1 cellular context compared by ENCODE assay signal in the genomic region with DNA sequence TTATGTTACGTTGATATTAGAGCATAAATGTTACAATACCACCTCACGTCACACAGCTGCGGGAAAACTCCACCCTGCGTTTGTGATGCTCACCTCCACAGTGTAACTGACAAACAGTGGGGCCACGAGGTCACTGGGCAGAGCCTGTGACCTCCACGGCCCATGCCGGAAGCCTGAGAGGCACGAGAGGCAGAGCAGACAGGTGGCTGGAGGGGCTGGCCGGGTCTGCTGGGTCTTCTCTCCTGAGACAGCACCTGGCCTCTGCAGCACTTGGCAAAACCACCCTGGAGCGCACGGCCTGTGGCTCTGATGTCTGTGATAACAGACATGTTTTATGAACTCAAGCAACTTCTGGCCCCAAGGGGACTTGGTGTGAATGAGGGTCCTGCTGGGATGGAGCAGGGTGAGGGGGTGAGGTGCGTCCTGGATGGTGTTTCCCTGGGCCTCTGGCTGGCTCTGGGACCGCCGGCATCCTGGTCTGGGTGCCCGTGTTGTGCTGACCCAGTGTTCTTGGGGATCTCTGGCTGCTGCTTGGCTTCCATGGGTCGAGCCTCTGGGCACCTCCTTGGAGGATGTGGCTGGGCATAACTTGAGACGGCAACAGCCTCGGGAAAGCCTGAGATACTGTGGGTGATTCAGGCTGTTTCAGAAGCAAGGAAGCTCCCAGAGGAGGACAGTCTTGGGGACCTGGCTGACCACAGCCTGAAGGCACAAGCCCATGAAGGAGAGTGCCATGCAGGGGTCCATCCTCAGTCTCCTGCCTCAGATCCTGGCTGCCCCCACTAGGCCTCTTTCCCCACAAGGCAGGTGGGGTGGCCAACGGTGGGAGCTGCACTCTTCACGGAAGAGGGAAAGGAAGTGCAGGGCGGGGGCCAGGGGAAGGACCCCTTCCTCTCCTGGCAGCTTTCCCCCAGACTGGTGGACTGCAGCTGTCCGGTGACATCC.
TF ChIP-seq lines count a peak whose summit lies in the region.

No MANE protein-coding gene starts in this region.

TF ChIP-seq in GM23338, 12 proteins besides CTCF, POLR2A, EP300 and RAD21 (continued from another document):
- TF ChIP-seq, protein P1, sequence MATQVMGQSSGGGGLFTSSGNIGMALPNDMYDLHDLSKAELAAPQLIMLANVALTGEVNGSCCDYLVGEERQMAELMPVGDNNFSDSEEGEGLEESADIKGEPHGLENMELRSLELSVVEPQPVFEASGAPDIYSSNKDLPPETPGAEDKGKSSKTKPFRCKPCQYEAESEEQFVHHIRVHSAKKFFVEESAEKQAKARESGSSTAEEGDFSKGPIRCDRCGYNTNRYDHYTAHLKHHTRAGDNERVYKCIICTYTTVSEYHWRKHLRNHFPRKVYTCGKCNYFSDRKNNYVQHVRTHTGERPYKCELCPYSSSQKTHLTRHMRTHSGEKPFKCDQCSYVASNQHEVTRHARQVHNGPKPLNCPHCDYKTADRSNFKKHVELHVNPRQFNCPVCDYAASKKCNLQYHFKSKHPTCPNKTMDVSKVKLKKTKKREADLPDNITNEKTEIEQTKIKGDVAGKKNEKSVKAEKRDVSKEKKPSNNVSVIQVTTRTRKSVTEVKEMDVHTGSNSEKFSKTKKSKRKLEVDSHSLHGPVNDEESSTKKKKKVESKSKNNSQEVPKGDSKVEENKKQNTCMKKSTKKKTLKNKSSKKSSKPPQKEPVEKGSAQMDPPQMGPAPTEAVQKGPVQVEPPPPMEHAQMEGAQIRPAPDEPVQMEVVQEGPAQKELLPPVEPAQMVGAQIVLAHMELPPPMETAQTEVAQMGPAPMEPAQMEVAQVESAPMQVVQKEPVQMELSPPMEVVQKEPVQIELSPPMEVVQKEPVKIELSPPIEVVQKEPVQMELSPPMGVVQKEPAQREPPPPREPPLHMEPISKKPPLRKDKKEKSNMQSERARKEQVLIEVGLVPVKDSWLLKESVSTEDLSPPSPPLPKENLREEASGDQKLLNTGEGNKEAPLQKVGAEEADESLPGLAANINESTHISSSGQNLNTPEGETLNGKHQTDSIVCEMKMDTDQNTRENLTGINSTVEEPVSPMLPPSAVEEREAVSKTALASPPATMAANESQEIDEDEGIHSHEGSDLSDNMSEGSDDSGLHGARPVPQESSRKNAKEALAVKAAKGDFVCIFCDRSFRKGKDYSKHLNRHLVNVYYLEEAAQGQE (IDR thresholded peaks at IDR 0.05; ENCODE audit: unreplicated experiment): no peak
- TF ChIP-seq POLR2AphosphoS5 (IDR thresholded peaks at IDR 0.05; ENCODE audit: low read depth): no peak
- no peak for TF ChIP-seq EZH2 (IDR thresholded peaks at IDR 0.05; ENCODE audit: low read depth, unreplicated experiment)
- no peak for TF ChIP-seq NANOG (IDR thresholded peaks at IDR 0.05; ENCODE audit: borderline replicate concordance)
- no peak for TF ChIP-seq STAT1 (IDR thresholded peaks at IDR 0.05; ENCODE audit: unreplicated experiment)
- TF ChIP-seq, protein P2, sequence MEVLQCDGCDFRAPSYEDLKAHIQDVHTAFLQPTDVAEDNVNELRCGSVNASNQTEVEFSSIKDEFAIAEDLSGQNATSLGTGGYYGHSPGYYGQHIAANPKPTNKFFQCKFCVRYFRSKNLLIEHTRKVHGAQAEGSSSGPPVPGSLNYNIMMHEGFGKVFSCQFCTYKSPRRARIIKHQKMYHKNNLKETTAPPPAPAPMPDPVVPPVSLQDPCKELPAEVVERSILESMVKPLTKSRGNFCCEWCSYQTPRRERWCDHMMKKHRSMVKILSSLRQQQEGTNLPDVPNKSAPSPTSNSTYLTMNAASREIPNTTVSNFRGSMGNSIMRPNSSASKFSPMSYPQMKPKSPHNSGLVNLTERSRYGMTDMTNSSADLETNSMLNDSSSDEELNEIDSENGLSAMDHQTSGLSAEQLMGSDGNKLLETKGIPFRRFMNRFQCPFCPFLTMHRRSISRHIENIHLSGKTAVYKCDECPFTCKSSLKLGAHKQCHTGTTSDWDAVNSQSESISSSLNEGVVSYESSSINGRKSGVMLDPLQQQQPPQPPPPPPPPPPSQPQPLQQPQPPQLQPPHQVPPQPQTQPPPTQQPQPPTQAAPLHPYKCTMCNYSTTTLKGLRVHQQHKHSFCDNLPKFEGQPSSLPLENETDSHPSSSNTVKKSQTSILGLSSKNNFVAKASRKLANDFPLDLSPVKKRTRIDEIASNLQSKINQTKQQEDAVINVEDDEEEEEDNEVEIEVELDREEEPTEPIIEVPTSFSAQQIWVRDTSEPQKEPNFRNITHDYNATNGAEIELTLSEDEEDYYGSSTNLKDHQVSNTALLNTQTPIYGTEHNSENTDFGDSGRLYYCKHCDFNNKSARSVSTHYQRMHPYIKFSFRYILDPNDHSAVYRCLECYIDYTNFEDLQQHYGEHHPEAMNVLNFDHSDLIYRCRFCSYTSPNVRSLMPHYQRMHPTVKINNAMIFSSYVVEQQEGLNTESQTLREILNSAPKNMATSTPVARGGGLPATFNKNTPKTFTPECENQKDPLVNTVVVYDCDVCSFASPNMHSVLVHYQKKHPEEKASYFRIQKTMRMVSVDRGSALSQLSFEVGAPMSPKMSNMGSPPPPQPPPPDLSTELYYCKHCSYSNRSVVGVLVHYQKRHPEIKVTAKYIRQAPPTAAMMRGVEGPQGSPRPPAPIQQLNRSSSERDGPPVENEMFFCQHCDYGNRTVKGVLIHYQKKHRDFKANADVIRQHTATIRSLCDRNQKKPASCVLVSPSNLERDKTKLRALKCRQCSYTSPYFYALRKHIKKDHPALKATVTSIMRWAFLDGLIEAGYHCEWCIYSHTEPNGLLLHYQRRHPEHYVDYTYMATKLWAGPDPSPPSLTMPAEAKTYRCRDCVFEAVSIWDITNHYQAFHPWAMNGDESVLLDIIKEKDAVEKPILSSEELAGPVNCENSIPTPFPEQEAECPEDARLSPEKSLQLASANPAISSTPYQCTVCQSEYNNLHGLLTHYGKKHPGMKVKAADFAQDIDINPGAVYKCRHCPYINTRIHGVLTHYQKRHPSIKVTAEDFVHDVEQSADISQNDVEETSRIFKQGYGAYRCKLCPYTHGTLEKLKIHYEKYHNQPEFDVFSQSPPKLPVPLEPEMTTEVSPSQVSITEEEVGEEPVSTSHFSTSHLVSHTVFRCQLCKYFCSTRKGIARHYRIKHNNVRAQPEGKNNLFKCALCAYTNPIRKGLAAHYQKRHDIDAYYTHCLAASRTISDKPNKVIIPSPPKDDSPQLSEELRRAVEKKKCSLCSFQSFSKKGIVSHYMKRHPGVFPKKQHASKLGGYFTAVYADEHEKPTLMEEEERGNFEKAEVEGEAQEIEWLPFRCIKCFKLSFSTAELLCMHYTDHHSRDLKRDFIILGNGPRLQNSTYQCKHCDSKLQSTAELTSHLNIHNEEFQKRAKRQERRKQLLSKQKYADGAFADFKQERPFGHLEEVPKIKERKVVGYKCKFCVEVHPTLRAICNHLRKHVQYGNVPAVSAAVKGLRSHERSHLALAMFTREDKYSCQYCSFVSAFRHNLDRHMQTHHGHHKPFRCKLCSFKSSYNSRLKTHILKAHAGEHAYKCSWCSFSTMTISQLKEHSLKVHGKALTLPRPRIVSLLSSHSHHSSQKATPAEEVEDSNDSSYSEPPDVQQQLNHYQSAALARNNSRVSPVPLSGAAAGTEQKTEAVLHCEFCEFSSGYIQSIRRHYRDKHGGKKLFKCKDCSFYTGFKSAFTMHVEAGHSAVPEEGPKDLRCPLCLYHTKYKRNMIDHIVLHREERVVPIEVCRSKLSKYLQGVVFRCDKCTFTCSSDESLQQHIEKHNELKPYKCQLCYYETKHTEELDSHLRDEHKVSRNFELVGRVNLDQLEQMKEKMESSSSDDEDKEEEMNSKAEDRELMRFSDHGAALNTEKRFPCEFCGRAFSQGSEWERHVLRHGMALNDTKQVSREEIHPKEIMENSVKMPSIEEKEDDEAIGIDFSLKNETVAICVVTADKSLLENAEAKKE (CRISPR knock-in tag; IDR thresholded peaks at IDR 0.05): no peak
- no peak for TF ChIP-seq ZNF114 (CRISPR knock-in tag; IDR thresholded peaks at IDR 0.05)
- TF ChIP-seq, protein P3, sequence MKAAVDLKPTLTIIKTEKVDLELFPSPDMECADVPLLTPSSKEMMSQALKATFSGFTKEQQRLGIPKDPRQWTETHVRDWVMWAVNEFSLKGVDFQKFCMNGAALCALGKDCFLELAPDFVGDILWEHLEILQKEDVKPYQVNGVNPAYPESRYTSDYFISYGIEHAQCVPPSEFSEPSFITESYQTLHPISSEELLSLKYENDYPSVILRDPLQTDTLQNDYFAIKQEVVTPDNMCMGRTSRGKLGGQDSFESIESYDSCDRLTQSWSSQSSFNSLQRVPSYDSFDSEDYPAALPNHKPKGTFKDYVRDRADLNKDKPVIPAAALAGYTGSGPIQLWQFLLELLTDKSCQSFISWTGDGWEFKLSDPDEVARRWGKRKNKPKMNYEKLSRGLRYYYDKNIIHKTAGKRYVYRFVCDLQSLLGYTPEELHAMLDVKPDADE (IDR thresholded peaks at IDR 0.05): no peak
- no peak for TF ChIP-seq CREB1 (CRISPR knock-in tag; IDR thresholded peaks at IDR 0.05; ENCODE audit: low read depth)
TF ChIP-seq in GM23338: peak in this region for 0.
